Comparison of ENCODE assay signal across 19 cellular contexts in the genomic region with DNA sequence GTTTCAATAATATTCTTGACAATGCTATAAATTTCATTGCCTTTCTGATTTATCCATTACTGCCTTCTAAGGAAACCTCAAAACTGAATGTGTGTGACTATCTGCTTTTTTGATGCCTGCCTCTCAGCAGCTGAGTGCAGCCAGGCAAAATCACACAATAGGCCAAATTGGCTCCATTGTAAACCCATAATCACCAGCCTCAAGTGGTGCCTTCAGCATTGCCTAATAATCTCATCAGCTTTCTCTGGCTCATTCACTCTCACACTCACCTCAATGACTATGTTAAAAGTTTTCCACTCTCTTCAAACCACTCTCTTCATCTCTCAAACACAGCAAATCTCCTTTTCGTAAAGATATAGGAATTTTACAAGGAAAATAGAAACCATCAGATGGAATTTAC.
DNase-seq lines count a peak whose midpoint lies in the region; ATAC-seq lines count a peak whose summit lies in the region.
"Had no signal": no experiment of that assay in that cellular context is flagged by ENCODE, and none has a peak within 500 bp of the region (broad histone marks: within the 10 kb centered on the region; RNA-seq: fewer than 3 reads in every experiment).

No MANE protein-coding gene starts in this region.

- intact Hi-C loops in right cardiac atrium (cut with DNase I) = no loop called here

- peak; percentile 21 to 70 for ATAC-seq in right cardiac atrium
- ATAC-seq: CD8-positive, alpha-beta T cell; T-cell had no signal

- no peaks in the 10 kb centered on the region for H3K9me3 ChIP-seq in right cardiac atrium (ENCODE audit: control insufficient read depth, low read length)
- H3K9me3 ChIP-seq: Peyer's patch, SK-N-SH had no signal

- no peak overlapping the region for H3K27ac ChIP-seq in right cardiac atrium (ENCODE audit: low read length)
- H3K27ac ChIP-seq: 22Rv1, GM23248, Peyer's patch had no signal

- WGBS in right cardiac atrium = 61% methylated on average over 1 of the region's 1 CpG

- DNase-seq in NCI-H187 treated with DMSO at 0.1 percent for 48 hours (lab: John Stamatoyannopoulos, UW) = peak; percentile 5
- DNase-seq in NCI-H187 (lab: John Stamatoyannopoulos, UW) = no peak
- peak; percentile 74 for DNase-seq in NCI-H1105 treated with DMSO at 0.1 percent for 48 hours (lab: John Stamatoyannopoulos, UW)
- peak; percentile 97 for DNase-seq in NCI-H2227 treated with DMSO at 0.1 percent for 48 hours (lab: John Stamatoyannopoulos, UW)
- no peak for DNase-seq in right cardiac atrium
- no peak for DNase-seq in activated CD4-positive, alpha-beta T cell treated with anti-CD3 and anti-CD28 coated beads, Interleukin-2, amount 50 U/mL, for 1 hour
- no peak for DNase-seq in T-helper 1 cell
- DNase-seq in NCI-H446 treated with DMSO at 0.1 percent for 48 hours (lab: John Stamatoyannopoulos, UW) = no peak
- DNase-seq: CD8-positive, alpha-beta T cell; DMS79; GM23248; HCEC 1CT; NCI-H2171 treated with DMSO at 0.1 percent for 48 hours; NCI-H526; Peyer's patch; SHP77; SK-N-SH; T-cell had no signal

- no peaks in the 10 kb centered on the region for H3K4me1 ChIP-seq in right cardiac atrium (ENCODE audit: control insufficient read depth, insufficient read depth, low read length)
- H3K4me1 ChIP-seq: Peyer's patch had no signal

- H3K27me3 ChIP-seq in right cardiac atrium (ENCODE audit: control insufficient read depth, insufficient read depth) = no peaks in the 10 kb centered on the region
- H3K27me3 ChIP-seq: Peyer's patch had no signal

- H3K4me3 ChIP-seq in right cardiac atrium (ENCODE audit: low read length) = no peak overlapping the region
- H3K4me3 ChIP-seq: GM23248, Peyer's patch had no signal

Comparison
In these comparisons a context has a peak if more than half of its experiments do, and no peak if none do; other contexts are left out.
1. DNase-seq: peak in NCI-H187 treated with DMSO at 0.1 percent for 48 hours (single experiment), NCI-H1105 treated with DMSO at 0.1 percent for 48 hours (single experiment) and NCI-H2227 treated with DMSO at 0.1 percent for 48 hours (single experiment); none in NCI-H187 (0 of 2), right cardiac atrium (0 of 3), activated CD4-positive, alpha-beta T cell treated with anti-CD3 and anti-CD28 coated beads, Interleukin-2, amount 50 U/mL, for 1 hour (single experiment), T-helper 1 cell (0 of 5) and NCI-H446 treated with DMSO at 0.1 percent for 48 hours (single experiment).